ENCODE assay signal across 10 cellular contexts in genomic region chr5:24642022-24642421, GRCh38. TPM values are rescaled to one million over a fixed set of nuclear protein-coding genes. Genes with fewer than 3 reads are reported as not detected.
DNase-seq lines count a peak whose midpoint lies in the region; TF ChIP-seq lines count a peak whose summit lies in the region.
"Had no signal": no experiment of that assay in that cellular context is flagged by ENCODE, and none has a peak within 500 bp of the region (broad histone marks: within the 10 kb centered on the region; RNA-seq: fewer than 3 reads in every experiment).

No MANE protein-coding gene starts in this region.

- peaks cover 3% of the 10 kb centered on the region for H3K27me3 Mint-ChIP-seq in brain

- H3K36me3 Mint-ChIP-seq in brain: no peaks in the 10 kb centered on the region

- H3K27ac ChIP-seq in vagina: no peak overlapping the region

- intact Hi-C loops in vagina (cut with DNase I): no loop called here

- no peaks in the 10 kb centered on the region for H3K27me3 ChIP-seq in vagina

- H3K4me1 ChIP-seq in vagina: no peaks in the 10 kb centered on the region

- TF ChIP-seq CTCF in brain (conservative IDR thresholded peaks at IDR 0.05): peak; percentile 79 to 85
- no peak for TF ChIP-seq CTCF in vagina (IDR thresholded peaks at IDR 0.05)

- H3K9me3 ChIP-seq in vagina: no peaks in the 10 kb centered on the region

- DNase-seq in DMS153 treated with DMSO at 0.1 percent for 48 hours (lab: John Stamatoyannopoulos, UW; ENCODE audit: unreplicated experiment) (peak; percentile 24), DMS153 (lab: John Stamatoyannopoulos, UW) (no peak), NCI-H1105 (lab: John Stamatoyannopoulos, UW) (peak; percentile 26), non-pigmented ciliary epithelial cell (ENCODE audit: low read depth) (peak; percentile 20), vagina (ENCODE audit: extremely low spot score in 2 of 2) (no peak)
- no peak for DNase-seq in activated CD8-positive, alpha-beta memory T cell treated with anti-CD3 and anti-CD28 coated beads, Interleukin-2, amount 50 U/mL, for 48 hours
- DNase-seq in activated CD4-positive, alpha-beta T cell treated with anti-CD3 and anti-CD28 coated beads, Interleukin-2, amount 50 U/mL, for 1 hour: no peak

- peak overlapping the region; percentile 68 to 88 (median 79) for H3K4me3 Mint-ChIP-seq in brain

- no peaks in the 10 kb centered on the region for H3K9me3 Mint-ChIP-seq in brain

- no peaks in the 10 kb centered on the region for H3K36me3 ChIP-seq in vagina

- TF ChIP-seq POLR2A in vagina (IDR thresholded peaks at IDR 0.05): no peak

- H3K27ac Mint-ChIP-seq in brain: peak overlapping the region in 3 of 5 experiments; percentile 46 to 77 (median 54)

- peaks cover 57% of the 10 kb centered on the region for H3K4me1 Mint-ChIP-seq in brain

- no peak overlapping the region for H3K4me3 ChIP-seq in vagina
- H3K4me3 ChIP-seq: lung had no signal

RNA-seq across cellular contexts. Expression of gene CDH10, which starts 2.8 kb away (rescaled TPM):
- polyA plus RNA-seq in brain (ENCODE audit: insufficient read depth, low read depth, low replicate concordance): 1.9 TPM
- 0.74 TPM for total RNA-seq in vagina
- polyA plus RNA-seq: AG04450 had no signal

Comparison
In these comparisons a context has a peak if more than half of its experiments do, and no peak if none do; other contexts are left out.
1. DNase-seq: peak in DMS153 treated with DMSO at 0.1 percent for 48 hours (single experiment), NCI-H1105 (single experiment) and non-pigmented ciliary epithelial cell (single experiment); none in DMS153 (single experiment), activated CD8-positive, alpha-beta memory T cell treated with anti-CD3 and anti-CD28 coated beads, Interleukin-2, amount 50 U/mL, for 48 hours (single experiment), vagina (0 of 2) and activated CD4-positive, alpha-beta T cell treated with anti-CD3 and anti-CD28 coated beads, Interleukin-2, amount 50 U/mL, for 1 hour (single experiment).
2. CTCF ChIP-seq: peak in brain (2 of 2); none in vagina (0 of 3).